ENCODE assay signal across 14 cellular contexts in genomic region chr11:794013-794765, GRCh38. TPM values are rescaled to one million over a fixed set of nuclear protein-coding genes. Genes with fewer than 3 reads are reported as not detected.
DNase-seq lines count a peak whose midpoint lies in the region; ATAC-seq and TF ChIP-seq lines count a peak whose summit lies in the region.
"Had no signal": no experiment of that assay in that cellular context is flagged by ENCODE, and none has a peak within 500 bp of the region (broad histone marks: within the 10 kb centered on the region; RNA-seq: fewer than 3 reads in every experiment).

No MANE protein-coding gene starts in this region.

- H3K4me3 ChIP-seq in RWPE2 (ENCODE audit: severe bottlenecking) (no peak overlapping the region), PC-9 (no peak overlapping the region)

- no peaks in the 10 kb centered on the region for H3K9me2 ChIP-seq in PC-9 (ENCODE audit: insufficient read depth)

- ATAC-seq in RWPE2 (ENCODE audit: low read depth) = no peak
- ATAC-seq in effector memory CD8-positive, alpha-beta T cell (replicated peaks) = no peak
- ATAC-seq in stimulated activated naive B cell treated with anti-CD40 and anti-IgM and Interleukin-4, amounts not matched to agents 10 μg/mL and 1 μg/mL and 100 μg/mL, for 72 hours (replicated peaks) = no peak
- ATAC-seq: foreskin keratinocyte had no signal

- no peak overlapping the region for H3K27ac Mint-ChIP-seq in activated CD4-positive, alpha-beta memory T cell treated with anti-CD3 and anti-CD28 coated beads, Interleukin-2, amount 10 ng/mL, durations not matched to agents 7 days and 5 days
- no peak overlapping the region for H3K27ac Mint-ChIP-seq in activated CD4-positive, alpha-beta memory T cell treated with anti-CD3 and anti-CD28 coated beads for 36 hours
- H3K27ac Mint-ChIP-seq in effector memory CD8-positive, alpha-beta T cell = peak overlapping the region in 1 of 2 donors; percentile 35
- no peak overlapping the region for H3K27ac Mint-ChIP-seq in stimulated activated naive B cell treated with anti-CD40 and anti-IgM and Interleukin-4, amounts not matched to agents 10 μg/mL and 1 μg/mL and 100 μg/mL, for 72 hours
- H3K27ac Mint-ChIP-seq: mesothelial cell of epicardium had no signal

- CTCF ChIA-PET in activated CD4-positive, alpha-beta memory T cell treated with anti-CD3 and anti-CD28 coated beads, Interleukin-2, amount 10 ng/mL, durations not matched to agents 7 days and 5 days (lab: Charles Lee) = no interaction called here
- CTCF ChIA-PET in activated CD4-positive, alpha-beta memory T cell treated with anti-CD3 and anti-CD28 coated beads for 36 hours (lab: Charles Lee) = no interaction called here
- CTCF ChIA-PET in PC-9 (lab: Charles Lee) = no interaction called here

- peaks cover 40% of the 10 kb centered on the region for H3K4me1 Mint-ChIP-seq in activated CD4-positive, alpha-beta memory T cell treated with anti-CD3 and anti-CD28 coated beads, Interleukin-2, amount 10 ng/mL, durations not matched to agents 7 days and 5 days
- H3K4me1 Mint-ChIP-seq in activated CD4-positive, alpha-beta memory T cell treated with anti-CD3 and anti-CD28 coated beads for 36 hours (ENCODE audit: low read depth) = peaks cover 15% of the 10 kb centered on the region
- H3K4me1 Mint-ChIP-seq in effector memory CD8-positive, alpha-beta T cell (ENCODE audit: low read depth in 2 of 2) = peaks cover 9 to 11% of the 10 kb centered on the region in 2 donors
- peaks cover 6 to 30% of the 10 kb centered on the region in 2 donors for H3K4me1 Mint-ChIP-seq in stimulated activated naive B cell treated with anti-CD40 and anti-IgM and Interleukin-4, amounts not matched to agents 10 μg/mL and 1 μg/mL and 100 μg/mL, for 72 hours

- POLR2A ChIA-PET in activated CD4-positive, alpha-beta memory T cell treated with anti-CD3 and anti-CD28 coated beads, Interleukin-2, amount 10 ng/mL, durations not matched to agents 7 days and 5 days (lab: Charles Lee) = interaction anchor here (0.7 to 3.9 kb wide), 5 partner anchors 11 to 25 kb away, joined by 3 to 23 read pairs (median 3); partner anchors contain the start of genes PIDD1, PNPLA2 and RPLP2
- POLR2A ChIA-PET in activated CD4-positive, alpha-beta memory T cell treated with anti-CD3 and anti-CD28 coated beads for 36 hours (lab: Charles Lee) = no interaction called here
- POLR2A ChIA-PET in PC-9 (lab: Charles Lee; ENCODE audit: unreplicated experiment) = interaction anchor here (0.9 kb wide), 1 partner anchor 10 kb away, joined by 3 read pairs; no protein-coding TSS in a partner anchor

- DNase-seq in activated CD4-positive, alpha-beta memory T cell treated with anti-CD3 and anti-CD28 coated beads, Interleukin-2, amount 10 ng/mL, durations not matched to agents 7 days and 5 days = no peak
- DNase-seq in activated CD4-positive, alpha-beta memory T cell treated with anti-CD3 and anti-CD28 coated beads for 36 hours = no peak
- DNase-seq in RWPE2 (ENCODE audit: low spot score) = no peak
- DNase-seq in effector memory CD8-positive, alpha-beta T cell = no peak
- no peak for DNase-seq in stimulated activated naive B cell treated with anti-CD40 and anti-IgM and Interleukin-4, amounts not matched to agents 10 μg/mL and 1 μg/mL and 100 μg/mL, for 72 hours
- no peak for DNase-seq in NK-92 treated with Interleukin-12 subunit alpha and Interleukin-12 subunit beta, amount 100 ng/mL, for 24 hours (lab: John Stamatoyannopoulos, UW)
- DNase-seq in Ammon's horn (ENCODE audit: low spot score) = no peak
- DNase-seq in PC-9 = no peak
- DNase-seq: DMS153; effector CD4-positive, alpha-beta T cell; foreskin keratinocyte had no signal

- no peaks in the 10 kb centered on the region for H4K20me1 ChIP-seq in PC-9 (ENCODE audit: insufficient read depth)

- H3K36me3 ChIP-seq in RWPE2 (ENCODE audit: low read depth) = peaks cover 7% of the 10 kb centered on the region; the same call in 1 of the 2 replicates
- H3K36me3 ChIP-seq in PC-9 (ENCODE audit: low read depth) = no peaks in the 10 kb centered on the region
- H3K36me3 ChIP-seq: thoracic aorta had no signal

- no peaks in the 10 kb centered on the region for H3K27me3 Mint-ChIP-seq in activated CD4-positive, alpha-beta memory T cell treated with anti-CD3 and anti-CD28 coated beads, Interleukin-2, amount 10 ng/mL, durations not matched to agents 7 days and 5 days
- H3K27me3 Mint-ChIP-seq in activated CD4-positive, alpha-beta memory T cell treated with anti-CD3 and anti-CD28 coated beads for 36 hours = no peaks in the 10 kb centered on the region
- H3K27me3 Mint-ChIP-seq in effector memory CD8-positive, alpha-beta T cell = no peaks in the 10 kb centered on the region
- H3K27me3 Mint-ChIP-seq in stimulated activated naive B cell treated with anti-CD40 and anti-IgM and Interleukin-4, amounts not matched to agents 10 μg/mL and 1 μg/mL and 100 μg/mL, for 72 hours = peaks cover 0 to 4% of the 10 kb centered on the region in 2 donors

- H3K27me3 ChIP-seq in RWPE2 (ENCODE audit: insufficient read depth, poor library complexity, severe bottlenecking) = peaks cover 6% of the 10 kb centered on the region
- H3K27me3 ChIP-seq in PC-9 (ENCODE audit: insufficient read depth, low read depth) = no peaks in the 10 kb centered on the region

- TF ChIP-seq CTCF in RWPE2 (IDR thresholded peaks at IDR 0.05; ENCODE audit: poor library complexity, severe bottlenecking) = no peak
- TF ChIP-seq CTCF in PC-9 (conservative IDR thresholded peaks at IDR 0.05) = no peak

- BruUV-seq in PC-9 (replicated peaks; lab: Mats Ljungman, UMichigan) = no TSS peak

- H3K4me1 ChIP-seq in RWPE2 (ENCODE audit: insufficient read depth, poor library complexity, severe bottlenecking) (peaks cover 2% of the 10 kb centered on the region), PC-9 (replicated peaks; ENCODE audit: insufficient read depth) (peaks cover 8% of the 10 kb centered on the region)
- H3K4me1 ChIP-seq: foreskin keratinocyte had no signal

- peaks cover 14% of the 10 kb centered on the region for H3K36me3 Mint-ChIP-seq in activated CD4-positive, alpha-beta memory T cell treated with anti-CD3 and anti-CD28 coated beads, Interleukin-2, amount 10 ng/mL, durations not matched to agents 7 days and 5 days (ENCODE audit: low read depth)
- peaks cover 15% of the 10 kb centered on the region for H3K36me3 Mint-ChIP-seq in activated CD4-positive, alpha-beta memory T cell treated with anti-CD3 and anti-CD28 coated beads for 36 hours
- peaks cover 31% of the 10 kb centered on the region for H3K36me3 Mint-ChIP-seq in effector memory CD8-positive, alpha-beta T cell (ENCODE audit: insufficient read depth)
- peaks cover 24 to 32% of the 10 kb centered on the region in 2 donors for H3K36me3 Mint-ChIP-seq in stimulated activated naive B cell treated with anti-CD40 and anti-IgM and Interleukin-4, amounts not matched to agents 10 μg/mL and 1 μg/mL and 100 μg/mL, for 72 hours

- H3K9me3 ChIP-seq in RWPE2 (ENCODE audit: severe bottlenecking) = no peaks in the 10 kb centered on the region
- H3K9me3 ChIP-seq in PC-9 (ENCODE audit: insufficient read depth, low read depth) = no peaks in the 10 kb centered on the region
- H3K9me3 ChIP-seq: spleen, thoracic aorta had no signal

- H2AFZ ChIP-seq in PC-9 = no peak overlapping the region

- H3K79me2 ChIP-seq in PC-9 (ENCODE audit: low read depth) = no peaks in the 10 kb centered on the region

- no peak overlapping the region for H3K4me2 ChIP-seq in PC-9

- H3F3A ChIP-seq in PC-9 (ENCODE audit: insufficient read depth, low read depth) = peaks cover 7% of the 10 kb centered on the region; the same call in 1 of the 2 replicates

- intact Hi-C loops in activated CD4-positive, alpha-beta memory T cell treated with anti-CD3 and anti-CD28 coated beads for 36 hours (cut with micrococcal nuclease) = loop anchor here (10.0 kb wide), 1 partner anchor 379 kb away; the partner anchor contains the start of gene SIGIRR
- intact Hi-C loops in PC-9 (cut with micrococcal nuclease; ENCODE audit: unreplicated experiment) = no loop called here

- peak overlapping the region; percentile 54 for H3K4me3 Mint-ChIP-seq in activated CD4-positive, alpha-beta memory T cell treated with anti-CD3 and anti-CD28 coated beads, Interleukin-2, amount 10 ng/mL, durations not matched to agents 7 days and 5 days
- H3K4me3 Mint-ChIP-seq in activated CD4-positive, alpha-beta memory T cell treated with anti-CD3 and anti-CD28 coated beads for 36 hours = no peak overlapping the region
- H3K4me3 Mint-ChIP-seq in effector memory CD8-positive, alpha-beta T cell = peak overlapping the region; percentile 45 to 91
- peak overlapping the region; percentile 25 to 37 for H3K4me3 Mint-ChIP-seq in stimulated activated naive B cell treated with anti-CD40 and anti-IgM and Interleukin-4, amounts not matched to agents 10 μg/mL and 1 μg/mL and 100 μg/mL, for 72 hours
- H3K4me3 Mint-ChIP-seq: mesothelial cell of epicardium had no signal

- H3K27ac ChIP-seq in RWPE2 (ENCODE audit: poor library complexity, severe bottlenecking) (peak overlapping the region; percentile 70), PC-9 (no peak overlapping the region)
- H3K27ac ChIP-seq: foreskin keratinocyte, spleen, thoracic aorta had no signal

- H3K9me3 Mint-ChIP-seq in activated CD4-positive, alpha-beta memory T cell treated with anti-CD3 and anti-CD28 coated beads, Interleukin-2, amount 10 ng/mL, durations not matched to agents 7 days and 5 days = no peaks in the 10 kb centered on the region
- H3K9me3 Mint-ChIP-seq in activated CD4-positive, alpha-beta memory T cell treated with anti-CD3 and anti-CD28 coated beads for 36 hours = no peaks in the 10 kb centered on the region
- no peaks in the 10 kb centered on the region for H3K9me3 Mint-ChIP-seq in effector memory CD8-positive, alpha-beta T cell
- no peaks in the 10 kb centered on the region for H3K9me3 Mint-ChIP-seq in stimulated activated naive B cell treated with anti-CD40 and anti-IgM and Interleukin-4, amounts not matched to agents 10 μg/mL and 1 μg/mL and 100 μg/mL, for 72 hours
- H3K9me3 Mint-ChIP-seq: mesothelial cell of epicardium had no signal

RNA-seq across cellular contexts. Expression of gene SLC25A22, which starts 3.9 kb away (rescaled TPM):
- 10 to 100 TPM; 35.7 to 38.3 TPM for total RNA-seq in activated CD4-positive, alpha-beta memory T cell treated with anti-CD3 and anti-CD28 coated beads, Interleukin-2, amount 10 ng/mL, durations not matched to agents 7 days and 5 days
- total RNA-seq in activated CD4-positive, alpha-beta memory T cell treated with anti-CD3 and anti-CD28 coated beads for 36 hours = 10 to 100 TPM; 28.4 to 32.2 TPM
- 24.6 and 25.8 TPM in 2 replicates for total RNA-seq in PC-9 (2021)

RNA-seq across cellular contexts. Expression of gene CEND1, which starts 4.3 kb away (rescaled TPM):
- 1 to 10 TPM; 1.2 to 1.6 TPM for total RNA-seq in activated CD4-positive, alpha-beta memory T cell treated with anti-CD3 and anti-CD28 coated beads, Interleukin-2, amount 10 ng/mL, durations not matched to agents 7 days and 5 days
- total RNA-seq in activated CD4-positive, alpha-beta memory T cell treated with anti-CD3 and anti-CD28 coated beads for 36 hours = 1 to 10 TPM in 1 of 2 experiments, under 1 TPM in 1; 0.68 to 1.1 TPM
- total RNA-seq in PC-9 (2021) = not detected in 2 replicates
- total RNA-seq: foreskin keratinocyte, mesothelial cell of epicardium, thoracic aorta had no signal

RNA-seq across cellular contexts. Expression of gene PIDD1, which starts 10.8 kb away (rescaled TPM):
- 10 to 100 TPM; 45.1 to 48.5 TPM for total RNA-seq in activated CD4-positive, alpha-beta memory T cell treated with anti-CD3 and anti-CD28 coated beads, Interleukin-2, amount 10 ng/mL, durations not matched to agents 7 days and 5 days
- 10 to 100 TPM; 28.3 to 32.1 TPM for total RNA-seq in activated CD4-positive, alpha-beta memory T cell treated with anti-CD3 and anti-CD28 coated beads for 36 hours
- 16.7 and 24.3 TPM in 2 replicates for total RNA-seq in PC-9 (2021)

RNA-seq across cellular contexts. Expression of gene RPLP2, which starts 15.6 kb away (rescaled TPM):
- total RNA-seq in activated CD4-positive, alpha-beta memory T cell treated with anti-CD3 and anti-CD28 coated beads, Interleukin-2, amount 10 ng/mL, durations not matched to agents 7 days and 5 days = 1,000 to 10,000 TPM; 2,077 to 2,079 TPM
- total RNA-seq in activated CD4-positive, alpha-beta memory T cell treated with anti-CD3 and anti-CD28 coated beads for 36 hours = 1,000 to 10,000 TPM; 2,941 to 2,963 TPM
- 1,270 and 1,465 TPM in 2 replicates for total RNA-seq in PC-9 (2021)

RNA-seq across cellular contexts. Expression of gene GATD1, which starts 16.9 kb away (rescaled TPM):
- total RNA-seq in activated CD4-positive, alpha-beta memory T cell treated with anti-CD3 and anti-CD28 coated beads, Interleukin-2, amount 10 ng/mL, durations not matched to agents 7 days and 5 days = 10 to 100 TPM; 48.6 to 52.9 TPM
- total RNA-seq in activated CD4-positive, alpha-beta memory T cell treated with anti-CD3 and anti-CD28 coated beads for 36 hours = 10 to 100 TPM; 36.6 to 39.1 TPM
- total RNA-seq in PC-9 (2021) = 52.7 and 61.9 TPM in 2 replicates
